ENCODE assay signal across 8 cellular contexts in the genomic region with DNA sequence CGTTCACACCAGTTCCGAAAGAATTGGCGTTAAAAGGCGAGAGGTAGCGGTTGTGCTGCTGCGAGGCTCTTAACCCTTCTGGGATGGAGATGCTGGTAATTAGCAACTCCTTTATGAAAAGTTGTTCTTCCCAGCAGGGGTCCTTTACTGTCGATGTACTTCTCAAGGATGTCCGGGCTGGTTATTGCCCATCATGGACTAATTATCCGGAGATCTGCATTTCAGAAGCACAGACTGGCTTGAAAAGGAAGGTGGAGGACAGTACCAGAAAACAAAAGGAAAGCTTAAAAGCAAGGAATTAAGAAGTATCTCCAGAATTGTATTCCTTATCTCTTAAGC. TPM values are rescaled to one million over a fixed set of nuclear protein-coding genes. Genes with fewer than 3 reads are reported as not detected.
A peak's percentile ranks its signal among the peaks of the same experiment; 100 is the strongest.
DNase-seq lines count a peak whose midpoint lies in the region; ATAC-seq, FAIRE-seq and TF ChIP-seq lines count a peak whose summit lies in the region.

No MANE protein-coding gene starts in this region.

- TF ChIP-seq CTCF in left ventricle myocardium inferior (IDR thresholded peaks at IDR 0.05; ENCODE audit: borderline replicate concordance) = no peak
- TF ChIP-seq CTCF in astrocyte (IDR thresholded peaks at IDR 0.05; ENCODE audit: insufficient read depth, low read depth, low read length) = no peak

- H3K27me3 Mint-ChIP-seq in astrocyte (ENCODE audit: low read depth, unreplicated experiment) (peaks cover 13% of the 10 kb centered on the region), memory B cell (peaks cover 17% of the 10 kb centered on the region)

- H3K27ac ChIP-seq in left ventricle myocardium inferior (replicated peaks) (peak overlapping the region; percentile 93), astrocyte (ENCODE audit: low read depth, low read length) (no peak overlapping the region)

- H3K36me3 Mint-ChIP-seq in astrocyte (ENCODE audit: low read depth, unreplicated experiment) (peaks cover 11% of the 10 kb centered on the region), memory B cell (no peaks in the 10 kb centered on the region)

- H3K4me3 ChIP-seq in left ventricle myocardium inferior = peak overlapping the region; percentile 92
- peak overlapping the region; percentile 66 for H3K4me3 ChIP-seq in astrocyte (ENCODE audit: insufficient read depth, low read depth, low read length)

- H3K9ac ChIP-seq in astrocyte (ENCODE audit: low read length) = peak overlapping the region; percentile 35

- no peaks in the 10 kb centered on the region for H3K79me2 ChIP-seq in astrocyte (ENCODE audit: insufficient read depth, low read length)

- intact Hi-C loops in left ventricle myocardium inferior (cut with micrococcal nuclease) (no loop called here), Right ventricle myocardium inferior (cut with DNase I) (loop anchor here (2.0 to 5.0 kb wide), 3 partner anchors 33 to 273 kb away; partner anchors contain the start of genes LEPR and LEPROT)

- no peak for ATAC-seq in Right ventricle myocardium inferior
- ATAC-seq in memory B cell (ENCODE audit: low read depth) = no peak
- no peak for ATAC-seq in GM18498 (IDR thresholded peaks at IDR 0.05; ENCODE audit: unreplicated experiment)

- peaks cover 3% of the 10 kb centered on the region for H4K20me1 ChIP-seq in astrocyte (ENCODE audit: insufficient read depth, low read length)

- H3K4me2 ChIP-seq in astrocyte (ENCODE audit: low read length) = peak overlapping the region; percentile 93

- H3K27me3 ChIP-seq in left ventricle myocardium inferior (ENCODE audit: low read depth) (no peaks in the 10 kb centered on the region), astrocyte (ENCODE audit: insufficient read depth, low read length) (peaks cover 24% of the 10 kb centered on the region)

- H3K4me1 ChIP-seq in left ventricle myocardium inferior = peaks cover 61% of the 10 kb centered on the region
- H3K4me1 ChIP-seq in astrocyte (ENCODE audit: insufficient read depth, low read length) = no peaks in the 10 kb centered on the region

- DNase-seq in left ventricle myocardium inferior (no peak), Right ventricle myocardium inferior (ENCODE audit: missing footprints) (no peak), astrocyte (ENCODE audit: low read depth) (no peak), memory B cell (ENCODE audit: low spot score in 2 of 2) (no peak), NCI-H226 (no peak), LoVo (ENCODE audit: low spot score) (no peak), Ammon's horn (ENCODE audit: low spot score) (no peak)

- H3K36me3 ChIP-seq in left ventricle myocardium inferior = no peaks in the 10 kb centered on the region
- H3K36me3 ChIP-seq in astrocyte (ENCODE audit: insufficient read depth, low read length) = no peaks in the 10 kb centered on the region

- H3K27ac Mint-ChIP-seq in astrocyte (ENCODE audit: unreplicated experiment) (peak overlapping the region; percentile 95), memory B cell (no peak overlapping the region)

- H3K4me1 Mint-ChIP-seq in astrocyte (ENCODE audit: low read depth, unreplicated experiment) (peaks cover 9% of the 10 kb centered on the region), memory B cell (peaks cover 9% of the 10 kb centered on the region)

- H3K4me3 Mint-ChIP-seq in astrocyte (ENCODE audit: unreplicated experiment) (peak overlapping the region; percentile 97), memory B cell (peak overlapping the region; percentile 74)

- H3K9me3 Mint-ChIP-seq in astrocyte (ENCODE audit: unreplicated experiment) (no peaks in the 10 kb centered on the region), memory B cell (no peaks in the 10 kb centered on the region)

- FAIRE-seq in astrocyte (lab: Jason Lieb, UNC) = no peak

- H2AFZ ChIP-seq in astrocyte (ENCODE audit: low read depth, low read length) = peak overlapping the region; percentile 77

- H3K9me3 ChIP-seq in left ventricle myocardium inferior (replicated peaks) (no peaks in the 10 kb centered on the region), astrocyte (ENCODE audit: insufficient read depth, low read depth, low read length) (no peaks in the 10 kb centered on the region)

RNA-seq across cellular contexts. Expression of gene AK4, which starts 1.4 kb away (rescaled TPM):
- total RNA-seq in left ventricle myocardium inferior = 168 TPM
- 153 TPM for total RNA-seq in Right ventricle myocardium inferior
- 133 and 142 TPM in 2 replicates for total RNA-seq in astrocyte
